8 cellular contexts compared by ENCODE assay signal in the genomic region with DNA sequence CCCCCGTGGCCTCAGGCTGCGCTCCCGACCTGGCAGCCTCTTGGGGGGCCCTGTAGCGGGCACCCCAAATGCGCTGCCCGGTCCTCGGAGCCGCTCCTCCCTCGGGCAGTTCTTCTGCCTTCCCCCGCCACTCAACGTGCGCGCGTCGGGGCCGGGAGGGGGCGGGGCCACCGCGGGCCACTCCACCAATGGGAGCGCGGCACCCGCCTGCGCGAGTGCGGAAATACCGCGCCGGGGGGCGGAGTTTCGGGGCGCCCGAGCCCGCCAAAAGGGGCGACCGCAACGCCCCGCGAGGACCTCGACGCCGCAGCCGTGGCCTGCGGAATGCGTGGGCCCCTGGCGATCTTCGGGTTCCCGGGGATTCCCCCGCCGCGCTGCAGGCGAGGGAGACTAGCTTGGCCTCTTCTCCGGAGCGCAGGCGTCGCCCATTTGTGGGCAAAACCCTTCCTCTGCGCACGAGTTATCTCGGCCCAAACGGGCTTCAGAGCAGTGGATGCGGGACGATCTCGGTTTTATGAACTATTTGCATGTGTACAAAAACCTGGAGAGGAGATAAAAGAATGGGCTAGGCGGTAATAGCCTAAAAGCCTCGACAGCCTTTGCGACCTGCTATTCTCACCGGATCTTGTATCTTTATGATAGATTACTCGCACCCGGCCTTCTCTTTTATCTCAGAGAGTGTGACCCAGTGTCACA. TPM values are rescaled to one million over a fixed set of nuclear protein-coding genes. Genes with fewer than 3 reads are reported as not detected.
DNase-seq lines count a peak whose midpoint lies in the region; ATAC-seq and TF ChIP-seq lines count a peak whose summit lies in the region.

TSS of gene TASOR (minus strand) at position 144 of the 696 bp plus-strand sequence. CDS start 259 bp downstream, outside the sequence.

- 42 to 66% methylated on average over 20 to 39 of the region's 68 CpGs for WGBS in tibial nerve, 2 donors

- TF ChIP-seq POLR2A in tibial nerve (IDR thresholded peaks at IDR 0.05): peak; percentile 62 to 85

- H3K27me3 ChIP-seq in adipocyte (replicated peaks; ENCODE audit: control insufficient read depth, insufficient read depth, low read length) (no peaks in the 10 kb centered on the region), cardiac muscle cell (no peaks in the 10 kb centered on the region), tibial nerve (no peaks in the 10 kb centered on the region)

- peak in 1 of 2 donors; percentile 86 for TF ChIP-seq EP300 in tibial nerve (IDR thresholded peaks at IDR 0.05)

- H3K4me1 ChIP-seq in adipocyte (ENCODE audit: control insufficient read depth, insufficient read depth, low read length) (peaks cover 30% of the 10 kb centered on the region), cardiac muscle cell (ENCODE audit: low read depth) (peaks cover 16% of the 10 kb centered on the region), tibial nerve (peaks cover 0 to 38% (median 13%) of the 10 kb centered on the region in 4 donors)

- TF ChIP-seq CTCF in cardiac muscle cell (IDR thresholded peaks at IDR 0.05; ENCODE audit: low read depth, low read length) (no peak), tibial nerve (IDR thresholded peaks at IDR 0.05) (no peak)

- peak; percentile 80 for DNase-seq in GDM1 (lab: John Stamatoyannopoulos, UW)
- peak; percentile 38 to 76 for DNase-seq in Kasumi-1 (lab: John Stamatoyannopoulos, UW)
- DNase-seq in SW480 (ENCODE audit: low spot score): peak; percentile 70
- peak; percentile 90 for DNase-seq in adipocyte (ENCODE audit: low read depth)
- peak; percentile 75 to 90 for DNase-seq in cardiac muscle cell (ENCODE audit: low read depth in 1 of 2, low spot score in 1 of 2)
- DNase-seq in pons (ENCODE audit: low spot score): peak; percentile 73
- peak; percentile 62 to 64 for DNase-seq in tibial nerve (ENCODE audit: low spot score in 2 of 2)

- H3K9ac ChIP-seq in adipocyte (ENCODE audit: low read length): peak within 1 kb of the TSS; percentile 97

- peak; percentile 67 for ATAC-seq in GM21786 (IDR thresholded peaks at IDR 0.05; ENCODE audit: unreplicated experiment)

- H3K36me3 ChIP-seq in adipocyte (ENCODE audit: control insufficient read depth, insufficient read depth, low read length, severe bottlenecking): no peaks in the 10 kb centered on the region
- no peaks in the 10 kb centered on the region for H3K36me3 ChIP-seq in cardiac muscle cell
- peaks cover 0 to 11% (median 0%) of the 10 kb centered on the region in 3 donors for H3K36me3 ChIP-seq in tibial nerve

- H3K9me3 ChIP-seq in adipocyte (ENCODE audit: control insufficient read depth, low read length): no peaks in the 10 kb centered on the region
- no peaks in the 10 kb centered on the region for H3K9me3 ChIP-seq in cardiac muscle cell (ENCODE audit: low read depth)
- no peaks in the 10 kb centered on the region for H3K9me3 ChIP-seq in tibial nerve

- H3K4me3 ChIP-seq in adipocyte (ENCODE audit: low read length) (peak within 1 kb of the TSS; percentile 93), cardiac muscle cell (peak within 1 kb of the TSS; percentile 42), tibial nerve (peak within 1 kb of the TSS; percentile 66 to 99 (median 88))

- H3K27ac ChIP-seq in cardiac muscle cell: peak within 1 kb of the TSS; percentile 97
- peak within 1 kb of the TSS; percentile 86 to 100 (median 99) for H3K27ac ChIP-seq in tibial nerve

RNA-seq across cellular contexts. Expression of gene TASOR, which starts in this region (rescaled TPM):
- total RNA-seq in cardiac muscle cell: 34.5 and 63.6 TPM in 2 replicates
- polyA plus RNA-seq in cardiac muscle cell: 16.4 and 20.1 TPM in 2 replicates
- total RNA-seq in tibial nerve: 10 to 100 TPM; 61.5 to 90.2 (median 82.6) TPM

Comparison
In these comparisons a context has a peak if more than half of its experiments do, and no peak if none do; other contexts are left out.
1. Peak in every context shown above with its lines: DNase-seq, ATAC-seq, H3K4me3 ChIP-seq and H3K27ac ChIP-seq.
2. H3K4me3 ChIP-seq: peak in every context shown above with its lines; median percentile 93 in adipocyte; 88 in tibial nerve; 42 in cardiac muscle cell.